In the genomic region with DNA sequence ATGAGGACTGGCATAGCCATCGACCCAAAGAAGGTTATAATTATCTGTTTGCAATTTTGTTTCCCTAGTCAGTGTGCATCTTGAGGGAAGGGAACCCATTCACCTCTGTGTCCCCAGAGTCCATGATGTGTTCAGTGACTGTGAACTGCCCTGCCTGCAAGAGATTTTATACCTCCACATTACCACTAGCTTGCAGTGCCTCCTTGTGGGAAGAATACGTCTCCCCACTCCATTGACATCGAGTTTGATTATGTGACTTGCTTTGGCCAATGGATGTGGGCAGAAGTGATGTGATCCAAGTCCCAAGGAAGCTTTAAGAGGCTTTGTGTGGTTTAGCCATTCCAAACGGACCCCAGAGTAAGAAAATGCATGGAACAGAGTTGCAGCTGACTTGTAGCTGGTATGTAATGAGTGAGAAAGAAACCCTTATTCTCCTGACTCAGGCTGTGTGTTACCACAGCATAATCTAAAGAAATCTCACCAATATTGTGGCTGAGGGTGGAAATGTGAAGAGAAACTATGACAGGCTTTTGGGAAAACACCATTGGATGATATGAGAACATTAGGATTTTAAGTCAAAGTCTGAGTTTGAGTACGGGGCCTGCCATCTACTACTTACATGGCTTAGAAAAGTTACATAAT, we compare ENCODE assay signal across 10 cellular contexts. TPM values are rescaled to one million over a fixed set of nuclear protein-coding genes. Genes with fewer than 3 reads are reported as not detected.
DNase-seq lines count a peak whose midpoint lies in the region; ATAC-seq and TF ChIP-seq lines count a peak whose summit lies in the region.
"Had no signal": no experiment of that assay in that cellular context is flagged by ENCODE, and none has a peak within 500 bp of the region (broad histone marks: within the 10 kb centered on the region; RNA-seq: fewer than 3 reads in every experiment).

No MANE protein-coding gene starts in this region.

- H3K27ac ChIP-seq in MM.1S (ENCODE audit: low read length): no peak overlapping the region

- no peaks in the 10 kb centered on the region for H3K79me2 ChIP-seq in MM.1S (ENCODE audit: low read length)

- no peak overlapping the region for H3K4me2 ChIP-seq in MM.1S (ENCODE audit: low read depth, low read length)

- no peaks in the 10 kb centered on the region for H3K9me3 Mint-ChIP-seq in activated CD4-positive, alpha-beta T cell treated with anti-CD3 and anti-CD28 coated beads, Interleukin-2, amount 10 ng/mL, durations not matched to agents 24 days and 14 days
- H3K9me3 Mint-ChIP-seq: natural killer cell had no signal

- no peaks in the 10 kb centered on the region for H4K20me1 ChIP-seq in MM.1S (ENCODE audit: insufficient read depth, low read length)

- no peaks in the 10 kb centered on the region for H3K4me1 ChIP-seq in MM.1S (ENCODE audit: low read length)

- intact Hi-C loops in activated CD4-positive, alpha-beta T cell treated with anti-CD3 and anti-CD28 coated beads, Interleukin-2, amount 10 ng/mL, durations not matched to agents 24 days and 14 days (cut with micrococcal nuclease): no loop called here

- no peak overlapping the region for H3K27ac Mint-ChIP-seq in activated CD4-positive, alpha-beta T cell treated with anti-CD3 and anti-CD28 coated beads, Interleukin-2, amount 10 ng/mL, durations not matched to agents 24 days and 14 days
- H3K27ac Mint-ChIP-seq: CD4-positive, CD25-positive, alpha-beta regulatory T cell; natural killer cell had no signal

- no peaks in the 10 kb centered on the region for H3K36me3 Mint-ChIP-seq in activated CD4-positive, alpha-beta T cell treated with anti-CD3 and anti-CD28 coated beads, Interleukin-2, amount 10 ng/mL, durations not matched to agents 24 days and 14 days (ENCODE audit: low read depth)
- H3K36me3 Mint-ChIP-seq: CD4-positive, CD25-positive, alpha-beta regulatory T cell; natural killer cell had no signal

- H3K4me1 Mint-ChIP-seq in activated CD4-positive, alpha-beta T cell treated with anti-CD3 and anti-CD28 coated beads, Interleukin-2, amount 10 ng/mL, durations not matched to agents 24 days and 14 days: no peaks in the 10 kb centered on the region
- H3K4me1 Mint-ChIP-seq: CD4-positive, CD25-positive, alpha-beta regulatory T cell; natural killer cell had no signal

- H3K9ac ChIP-seq in MM.1S (ENCODE audit: low read length): no peak overlapping the region

- ATAC-seq in HG03469 (IDR thresholded peaks at IDR 0.05; ENCODE audit: unreplicated experiment) (no peak), HG02884 (IDR thresholded peaks at IDR 0.05; ENCODE audit: unreplicated experiment) (no peak)
- ATAC-seq: natural killer cell had no signal

- peaks cover 14% of the 10 kb centered on the region for H3K27me3 Mint-ChIP-seq in activated CD4-positive, alpha-beta T cell treated with anti-CD3 and anti-CD28 coated beads, Interleukin-2, amount 10 ng/mL, durations not matched to agents 24 days and 14 days

- H3K4me3 ChIP-seq in MM.1S (ENCODE audit: low read length): no peak overlapping the region

- no peak overlapping the region for H2AFZ ChIP-seq in MM.1S (ENCODE audit: low read length)

- peak; percentile 58 for DNase-seq in activated CD4-positive, alpha-beta T cell treated with anti-CD3 and anti-CD28 coated beads, Interleukin-2, amount 10 ng/mL, durations not matched to agents 24 days and 14 days
- no peak for DNase-seq in activated CD4-positive, alpha-beta T cell treated with anti-CD3 and anti-CD28 coated beads for 4 hours
- peak; percentile 19 for DNase-seq in MM.1S
- DNase-seq in dermis blood vessel endothelial cell: peak; percentile 74
- peak; percentile 36 for DNase-seq in renal cortical epithelial cell (ENCODE audit: low read depth)
- no peak for DNase-seq in activated effector memory CD4-positive, alpha-beta T cell treated with Interleukin-2 at 50 U/mL for 16 hours
- DNase-seq: natural killer cell had no signal

- H3K27me3 ChIP-seq in MM.1S (replicated peaks; ENCODE audit: insufficient read depth, low read length): no peaks in the 10 kb centered on the region

- peak; percentile 33 for TF ChIP-seq CTCF in MM.1S (IDR thresholded peaks at IDR 0.05; ENCODE audit: low read length)

- no peak overlapping the region for H3K4me3 Mint-ChIP-seq in activated CD4-positive, alpha-beta T cell treated with anti-CD3 and anti-CD28 coated beads, Interleukin-2, amount 10 ng/mL, durations not matched to agents 24 days and 14 days
- H3K4me3 Mint-ChIP-seq: CD4-positive, CD25-positive, alpha-beta regulatory T cell; natural killer cell had no signal

- no peaks in the 10 kb centered on the region for H3K9me2 ChIP-seq in MM.1S (replicated peaks; ENCODE audit: insufficient read depth, low read length)

- no peaks in the 10 kb centered on the region for H3K36me3 ChIP-seq in MM.1S (replicated peaks; ENCODE audit: insufficient read depth, low read length)

- no peaks in the 10 kb centered on the region for H3F3A ChIP-seq in MM.1S (ENCODE audit: insufficient read depth, low read length)

- H3K9me3 ChIP-seq in MM.1S (replicated peaks; ENCODE audit: insufficient read depth, low read length): no peaks in the 10 kb centered on the region

RNA-seq across cellular contexts. Expression of gene NRDC, which starts 47.8 kb away (rescaled TPM):
- 170 and 175 TPM in 2 replicates for total RNA-seq in activated CD4-positive, alpha-beta T cell treated with anti-CD3 and anti-CD28 coated beads, Interleukin-2, amount 10 ng/mL, durations not matched to agents 24 days and 14 days
- total RNA-seq in dermis blood vessel endothelial cell (50.9 and 99.2 TPM in 2 replicates), renal cortical epithelial cell (62.9 and 116 TPM in 2 replicates)

Comparison
In these comparisons a context has a peak if more than half of its experiments do, and no peak if none do; other contexts are left out.
1. DNase-seq: peak in activated CD4-positive, alpha-beta T cell treated with anti-CD3 and anti-CD28 coated beads, Interleukin-2, amount 10 ng/mL, durations not matched to agents 24 days and 14 days (single experiment), MM.1S (single experiment), dermis blood vessel endothelial cell (single experiment) and renal cortical epithelial cell (single experiment); none in activated CD4-positive, alpha-beta T cell treated with anti-CD3 and anti-CD28 coated beads for 4 hours (0 of 2) and activated effector memory CD4-positive, alpha-beta T cell treated with Interleukin-2 at 50 U/mL for 16 hours (single experiment).